ENCODE assay signal across 12 cellular contexts in the genomic region with DNA sequence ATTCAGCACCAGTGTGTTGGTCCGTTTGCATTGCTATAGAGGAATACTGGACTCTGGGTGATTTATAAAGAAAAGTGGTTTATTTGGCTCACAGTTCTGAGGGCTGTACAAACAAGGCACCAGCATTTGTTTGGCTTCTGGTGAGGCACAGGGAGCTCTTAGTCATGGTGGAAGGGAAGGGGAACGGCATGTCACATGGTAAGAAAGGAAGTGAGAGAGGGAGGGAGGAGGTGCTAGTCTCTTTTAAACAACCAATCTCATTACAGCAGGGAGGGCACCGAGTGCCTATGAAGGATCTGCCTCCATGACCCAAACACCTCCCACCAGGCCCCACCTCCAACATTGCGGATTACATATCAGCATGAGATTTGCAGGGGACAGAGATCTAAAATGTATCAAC.
A peak's percentile ranks its signal among the peaks of the same experiment; 100 is the strongest.
DNase-seq lines count a peak whose midpoint lies in the region; ATAC-seq and TF ChIP-seq lines count a peak whose summit lies in the region.
"Had no signal": no experiment of that assay in that cellular context is flagged by ENCODE, and none has a peak within 500 bp of the region (broad histone marks: within the 10 kb centered on the region; RNA-seq: fewer than 3 reads in every experiment).

No MANE protein-coding gene starts in this region.

- TF ChIP-seq CTCF in GM23338 (conservative IDR thresholded peaks at IDR 0.05; ENCODE audit: low read depth in 2 of 2), result no peak
- TF ChIP-seq CTCF in OCI-LY7 (conservative IDR thresholded peaks at IDR 0.05; ENCODE audit: low read length), result no peak
- TF ChIP-seq CTCF in fibroblast of lung (conservative IDR thresholded peaks at IDR 0.05 in 1 of 2, IDR thresholded peaks at IDR 0.05 in 1 of 2; ENCODE audit: low read depth in 1 of 2, low read length in 2 of 2), result no peak
- TF ChIP-seq CTCF in right atrium auricular region (IDR thresholded peaks at IDR 0.05), result no peak
- no peak for TF ChIP-seq CTCF in Caco-2 (IDR thresholded peaks at IDR 0.05; ENCODE audit: insufficient read depth in 1 of 2, low read depth in 1 of 2, low read length in 1 of 2, severe bottlenecking in 1 of 2, unreplicated experiment in 1 of 2)
- no peak for TF ChIP-seq CTCF in body of pancreas (IDR thresholded peaks at IDR 0.05)

- no peaks in the 10 kb centered on the region for H3K36me3 Mint-ChIP-seq in GM23338 (ENCODE audit: low read depth)
- no peaks in the 10 kb centered on the region for H3K36me3 Mint-ChIP-seq in Caco-2 (ENCODE audit: insufficient read depth, unreplicated experiment)
- H3K36me3 Mint-ChIP-seq: activated CD4-positive, alpha-beta memory T cell treated with anti-CD3 and anti-CD28 coated beads for 36 hours had no signal

- intact Hi-C loops in OCI-LY7 (cut with micrococcal nuclease; ENCODE audit: unreplicated experiment) (no loop called here), Caco-2 (cut with micrococcal nuclease; ENCODE audit: unreplicated experiment) (no loop called here), body of pancreas (cut with DNase I) (no loop called here)

- POLR2A ChIA-PET in OCI-LY7 (lab: Charles Lee), result no interaction called here
- POLR2A ChIA-PET in Caco-2 (lab: Charles Lee), result no interaction called here

- H3K4me2 ChIP-seq in GM23338, result no peak overlapping the region
- H3K4me2 ChIP-seq in OCI-LY7 (ENCODE audit: low read length), result no peak overlapping the region
- no peak overlapping the region for H3K4me2 ChIP-seq in fibroblast of lung (ENCODE audit: extremely low read depth, insufficient read depth, low read length)

- no TSS peak for BruUV-seq in OCI-LY7 (replicated peaks; lab: Mats Ljungman, UMichigan)
- BruUV-seq in Caco-2 (replicated peaks; lab: Mats Ljungman, UMichigan), result no TSS peak

- H3K4me3 ChIP-seq in GM23338, result no peak overlapping the region
- no peak overlapping the region for H3K4me3 ChIP-seq in OCI-LY7 (ENCODE audit: low read depth, low read length, poor library complexity, severe bottlenecking)
- no peak overlapping the region for H3K4me3 ChIP-seq in fibroblast of lung (replicated peaks in 1 of 4; ENCODE audit: control extremely low read depth in 1 of 4, insufficient read depth in 1 of 4, low read depth in 3 of 4, low read length in 4 of 4)
- H3K4me3 ChIP-seq in right atrium auricular region, result no peak overlapping the region
- no peak overlapping the region for H3K4me3 ChIP-seq in Caco-2 (ENCODE audit: low read depth, low read length)
- no peak overlapping the region for H3K4me3 ChIP-seq in body of pancreas
- H3K4me3 ChIP-seq: skin epidermis had no signal

- CTCF ChIA-PET in OCI-LY7 (lab: Charles Lee; ENCODE audit: unreplicated experiment) (no interaction called here), Caco-2 (lab: Charles Lee) (no interaction called here)

- no peak overlapping the region for H3K9ac ChIP-seq in fibroblast of lung (ENCODE audit: insufficient read depth, low read length)

- ATAC-seq in GM23338 (no peak; the same call in 2 of the 3 replicates), body of pancreas (no peak)

- peaks cover 19% of the 10 kb centered on the region for H3K4me1 ChIP-seq in GM23338 (ENCODE audit: insufficient read depth)
- H3K4me1 ChIP-seq in OCI-LY7 (ENCODE audit: insufficient read depth, low read length, poor library complexity, severe bottlenecking), result no peaks in the 10 kb centered on the region
- H3K4me1 ChIP-seq in fibroblast of lung (ENCODE audit: control insufficient read depth, extremely low read depth, insufficient read depth, low read length), result peaks cover 26% of the 10 kb centered on the region
- H3K4me1 ChIP-seq in right atrium auricular region, result no peaks in the 10 kb centered on the region
- H3K4me1 ChIP-seq in Caco-2, result peaks cover 13% of the 10 kb centered on the region
- H3K4me1 ChIP-seq in body of pancreas, result no peaks in the 10 kb centered on the region

- H3K79me2 ChIP-seq in GM23338 (replicated peaks; ENCODE audit: insufficient read depth) (no peaks in the 10 kb centered on the region), OCI-LY7 (ENCODE audit: insufficient read depth, low read depth, low read length) (no peaks in the 10 kb centered on the region), fibroblast of lung (ENCODE audit: control insufficient read depth, insufficient read depth, low read length) (no peaks in the 10 kb centered on the region)

- peak; percentile 90 for DNase-seq in A172 (ENCODE audit: low spot score)
- peak; percentile 22 for DNase-seq in GM23338 (ENCODE audit: low spot score)
- DNase-seq in OCI-LY7 (ENCODE audit: low spot score), result no peak
- peak; percentile 45 to 53 for DNase-seq in fibroblast of lung (ENCODE audit: low read depth in 2 of 2)
- DNase-seq in right atrium auricular region (ENCODE audit: low spot score), result no peak
- DNase-seq in Caco-2, result no peak
- no peak for DNase-seq in NCI-H1092 treated with DMSO at 0.1 percent for 48 hours (lab: John Stamatoyannopoulos, UW)
- no peak for DNase-seq in body of pancreas
- DNase-seq: activated CD4-positive, alpha-beta memory T cell treated with anti-CD3 and anti-CD28 coated beads for 36 hours; stimulated activated CD8-positive, alpha-beta memory T cell treated with anti-CD3 and anti-CD28 coated beads, Interleukin-4, amount 100 ng/mL, for 48 hours had no signal

- H2AFZ ChIP-seq in GM23338 (peak overlapping the region; percentile 84; the same call in 1 of the 2 replicates), OCI-LY7 (ENCODE audit: low read length) (peak overlapping the region; percentile 40; the same call in 1 of the 2 replicates), fibroblast of lung (ENCODE audit: low read length) (peak overlapping the region; percentile 21)

- 75 to 85% methylated on average over 4 of the region's 4 CpGs for WGBS in body of pancreas, 2 donors

- peaks cover 11% of the 10 kb centered on the region for H3K27me3 Mint-ChIP-seq in GM23338 (ENCODE audit: insufficient read depth, low read depth, poor library complexity)
- no peaks in the 10 kb centered on the region for H3K27me3 Mint-ChIP-seq in Caco-2 (ENCODE audit: insufficient read depth, unreplicated experiment)
- H3K27me3 Mint-ChIP-seq: activated CD4-positive, alpha-beta memory T cell treated with anti-CD3 and anti-CD28 coated beads for 36 hours had no signal

- H3K27ac Mint-ChIP-seq in GM23338 (no peak overlapping the region), Caco-2 (ENCODE audit: unreplicated experiment) (no peak overlapping the region)
- H3K27ac Mint-ChIP-seq: activated CD4-positive, alpha-beta memory T cell treated with anti-CD3 and anti-CD28 coated beads for 36 hours had no signal

- H3K4me1 Mint-ChIP-seq in GM23338, result peaks cover 41% of the 10 kb centered on the region
- no peaks in the 10 kb centered on the region for H3K4me1 Mint-ChIP-seq in Caco-2 (ENCODE audit: low read depth, unreplicated experiment)

- H3K27me3 ChIP-seq in GM23338 (ENCODE audit: insufficient read depth), result no peaks in the 10 kb centered on the region
- no peaks in the 10 kb centered on the region for H3K27me3 ChIP-seq in fibroblast of lung (ENCODE audit: control insufficient read depth, insufficient read depth, low read length)
- H3K27me3 ChIP-seq in right atrium auricular region, result no peaks in the 10 kb centered on the region
- H3K27me3 ChIP-seq in Caco-2 (replicated peaks; ENCODE audit: control insufficient read depth, insufficient read depth, low read length), result no peaks in the 10 kb centered on the region
- no peaks in the 10 kb centered on the region for H3K27me3 ChIP-seq in body of pancreas

- peaks cover 16% of the 10 kb centered on the region for H3K9me2 ChIP-seq in GM23338 (ENCODE audit: insufficient read depth)
- no peaks in the 10 kb centered on the region for H3K9me2 ChIP-seq in OCI-LY7 (ENCODE audit: insufficient read depth, low read length)

- no peaks in the 10 kb centered on the region for H3K9me3 Mint-ChIP-seq in GM23338
- no peaks in the 10 kb centered on the region for H3K9me3 Mint-ChIP-seq in Caco-2 (ENCODE audit: unreplicated experiment)
- H3K9me3 Mint-ChIP-seq: activated CD4-positive, alpha-beta memory T cell treated with anti-CD3 and anti-CD28 coated beads for 36 hours had no signal

- H3K4me3 Mint-ChIP-seq in GM23338 (no peak overlapping the region), Caco-2 (ENCODE audit: unreplicated experiment) (no peak overlapping the region)
- H3K4me3 Mint-ChIP-seq: activated CD4-positive, alpha-beta memory T cell treated with anti-CD3 and anti-CD28 coated beads for 36 hours had no signal

- no peaks in the 10 kb centered on the region for H3K36me3 ChIP-seq in GM23338 (ENCODE audit: insufficient read depth)
- H3K36me3 ChIP-seq in OCI-LY7 (ENCODE audit: insufficient read depth, low read length), result no peaks in the 10 kb centered on the region
- H3K36me3 ChIP-seq in fibroblast of lung (ENCODE audit: control insufficient read depth, insufficient read depth, low read length), result no peaks in the 10 kb centered on the region
- no peaks in the 10 kb centered on the region for H3K36me3 ChIP-seq in right atrium auricular region
- no peaks in the 10 kb centered on the region for H3K36me3 ChIP-seq in Caco-2 (ENCODE audit: control insufficient read depth, insufficient read depth, low read length)
- H3K36me3 ChIP-seq in body of pancreas (replicated peaks in 1 of 2; ENCODE audit: insufficient read depth in 1 of 2, low read depth in 2 of 2), result no peaks in the 10 kb centered on the region

- H3F3A ChIP-seq in GM23338 (replicated peaks; ENCODE audit: low read depth), result no peaks in the 10 kb centered on the region

- H3K27ac ChIP-seq in GM23338 (ENCODE audit: low read depth) (no peak overlapping the region), OCI-LY7 (ENCODE audit: low read depth, low read length, poor library complexity, severe bottlenecking) (no peak overlapping the region), fibroblast of lung (ENCODE audit: insufficient read depth, low read length) (no peak overlapping the region), right atrium auricular region (no peak overlapping the region), body of pancreas (no peak overlapping the region)
- H3K27ac ChIP-seq: C4-2B had no signal

- H3K9me3 ChIP-seq in OCI-LY7 (ENCODE audit: low read length), result no peaks in the 10 kb centered on the region
- no peaks in the 10 kb centered on the region for H3K9me3 ChIP-seq in fibroblast of lung (ENCODE audit: control insufficient read depth, insufficient read depth, low read depth, low read length)
- H3K9me3 ChIP-seq in right atrium auricular region, result no peaks in the 10 kb centered on the region
- no peaks in the 10 kb centered on the region for H3K9me3 ChIP-seq in Caco-2
- no peaks in the 10 kb centered on the region for H3K9me3 ChIP-seq in body of pancreas

- H4K20me1 ChIP-seq in GM23338 (replicated peaks; ENCODE audit: insufficient read depth) (no peaks in the 10 kb centered on the region), OCI-LY7 (ENCODE audit: insufficient read depth, low read length) (no peaks in the 10 kb centered on the region), fibroblast of lung (ENCODE audit: control insufficient read depth, extremely low read depth, insufficient read depth, low read length) (no peaks in the 10 kb centered on the region)

- no peak for TF ChIP-seq POLR2A in body of pancreas (IDR thresholded peaks at IDR 0.05)

TF ChIP-seq in GM23338, 12 proteins besides CTCF, POLR2A, EP300 and RAD21 (continues in another document):
- TF ChIP-seq POLR2AphosphoS5 (IDR thresholded peaks at IDR 0.05; ENCODE audit: low read depth), result no peak

Comparison
In these comparisons a context has a peak if more than half of its experiments do, and no peak if none do; other contexts are left out.
1. DNase-seq: peak in A172 (single experiment), GM23338 (single experiment) and fibroblast of lung (2 of 2); none in OCI-LY7 (single experiment), right atrium auricular region (single experiment), Caco-2 (0 of 2), NCI-H1092 treated with DMSO at 0.1 percent for 48 hours (single experiment) and body of pancreas (0 of 4).
2. H2AFZ ChIP-seq: peak in every context shown above with its lines; median percentile 84 in GM23338; 40 in OCI-LY7; 21 in fibroblast of lung.